In genomic region chr15:99257107-99257750, GRCh38 we compare ENCODE assay signal across 3 cellular contexts.
TF ChIP-seq lines count a peak whose summit lies in the region.

No MANE protein-coding gene starts in this region.

TF ChIP-seq in A549, 52 proteins besides CTCF, POLR2A, EP300 and RAD21:
- TF ChIP-seq ZNF302 (CRISPR knock-in tag; IDR thresholded peaks at IDR 0.05) (no peak), NFE2L2 (conservative IDR thresholded peaks at IDR 0.05; ENCODE audit: low read length) (0 out of 2 replicates have a peak, but pooled peaks have one; percentile 10), MAFK (IDR thresholded peaks at IDR 0.05; ENCODE audit: partially characterized antibody) (peak; percentile 76)

TF ChIP-seq in K562, 482 proteins besides CTCF, POLR2A, EP300 and RAD21 (continues in another document):
- no peak for TF ChIP-seq ZNF384 (IDR thresholded peaks at IDR 0.05; ENCODE audit: low read depth, low read length)
- no peak for TF ChIP-seq SP2 (IDR thresholded peaks at IDR 0.05; ENCODE audit: extremely low read depth, low read depth, low read length, poor library complexity, severe bottlenecking)
- no peak for TF ChIP-seq HBP1 (CRISPR knock-in tag; IDR thresholded peaks at IDR 0.05)
- TF ChIP-seq RBFOX2 (IDR thresholded peaks at IDR 0.05; ENCODE audit: low read depth, low read length): no peak
- no peak for TF ChIP-seq TCF7 (IDR thresholded peaks at IDR 0.05; ENCODE audit: borderline replicate concordance)
- TF ChIP-seq, protein P1, sequence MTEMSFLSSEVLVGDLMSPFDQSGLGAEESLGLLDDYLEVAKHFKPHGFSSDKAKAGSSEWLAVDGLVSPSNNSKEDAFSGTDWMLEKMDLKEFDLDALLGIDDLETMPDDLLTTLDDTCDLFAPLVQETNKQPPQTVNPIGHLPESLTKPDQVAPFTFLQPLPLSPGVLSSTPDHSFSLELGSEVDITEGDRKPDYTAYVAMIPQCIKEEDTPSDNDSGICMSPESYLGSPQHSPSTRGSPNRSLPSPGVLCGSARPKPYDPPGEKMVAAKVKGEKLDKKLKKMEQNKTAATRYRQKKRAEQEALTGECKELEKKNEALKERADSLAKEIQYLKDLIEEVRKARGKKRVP (CRISPR knock-in tag; IDR thresholded peaks at IDR 0.05): no peak
- TF ChIP-seq ZNF316 (IDR thresholded peaks at IDR 0.05): peak; percentile 57
- peak; percentile 41; the same call in 1 of the 2 replicates for TF ChIP-seq C11orf30 (IDR thresholded peaks at IDR 0.05; ENCODE audit: low read depth)
- TF ChIP-seq ZNF655 (CRISPR knock-in tag; IDR thresholded peaks at IDR 0.05): no peak
- TF ChIP-seq NFXL1 (CRISPR knock-in tag; IDR thresholded peaks at IDR 0.05): no peak
- no peak for TF ChIP-seq ZNF780A (CRISPR knock-in tag; IDR thresholded peaks at IDR 0.05)
- TF ChIP-seq, protein P2, sequence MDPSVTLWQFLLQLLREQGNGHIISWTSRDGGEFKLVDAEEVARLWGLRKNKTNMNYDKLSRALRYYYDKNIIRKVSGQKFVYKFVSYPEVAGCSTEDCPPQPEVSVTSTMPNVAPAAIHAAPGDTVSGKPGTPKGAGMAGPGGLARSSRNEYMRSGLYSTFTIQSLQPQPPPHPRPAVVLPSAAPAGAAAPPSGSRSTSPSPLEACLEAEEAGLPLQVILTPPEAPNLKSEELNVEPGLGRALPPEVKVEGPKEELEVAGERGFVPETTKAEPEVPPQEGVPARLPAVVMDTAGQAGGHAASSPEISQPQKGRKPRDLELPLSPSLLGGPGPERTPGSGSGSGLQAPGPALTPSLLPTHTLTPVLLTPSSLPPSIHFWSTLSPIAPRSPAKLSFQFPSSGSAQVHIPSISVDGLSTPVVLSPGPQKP (CRISPR knock-in tag; IDR thresholded peaks at IDR 0.05): no peak
- no peak for TF ChIP-seq ZNF217 (CRISPR knock-in tag; IDR thresholded peaks at IDR 0.05)
- TF ChIP-seq, protein P3, sequence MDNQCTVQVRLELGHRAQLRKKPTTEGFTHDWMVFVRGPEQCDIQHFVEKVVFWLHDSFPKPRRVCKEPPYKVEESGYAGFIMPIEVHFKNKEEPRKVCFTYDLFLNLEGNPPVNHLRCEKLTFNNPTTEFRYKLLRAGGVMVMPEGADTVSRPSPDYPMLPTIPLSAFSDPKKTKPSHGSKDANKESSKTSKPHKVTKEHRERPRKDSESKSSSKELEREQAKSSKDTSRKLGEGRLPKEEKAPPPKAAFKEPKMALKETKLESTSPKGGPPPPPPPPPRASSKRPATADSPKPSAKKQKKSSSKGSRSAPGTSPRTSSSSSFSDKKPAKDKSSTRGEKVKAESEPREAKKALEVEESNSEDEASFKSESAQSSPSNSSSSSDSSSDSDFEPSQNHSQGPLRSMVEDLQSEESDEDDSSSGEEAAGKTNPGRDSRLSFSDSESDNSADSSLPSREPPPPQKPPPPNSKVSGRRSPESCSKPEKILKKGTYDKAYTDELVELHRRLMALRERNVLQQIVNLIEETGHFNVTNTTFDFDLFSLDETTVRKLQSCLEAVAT (IDR thresholded peaks at IDR 0.05): no peak
- TF ChIP-seq, protein P4, sequence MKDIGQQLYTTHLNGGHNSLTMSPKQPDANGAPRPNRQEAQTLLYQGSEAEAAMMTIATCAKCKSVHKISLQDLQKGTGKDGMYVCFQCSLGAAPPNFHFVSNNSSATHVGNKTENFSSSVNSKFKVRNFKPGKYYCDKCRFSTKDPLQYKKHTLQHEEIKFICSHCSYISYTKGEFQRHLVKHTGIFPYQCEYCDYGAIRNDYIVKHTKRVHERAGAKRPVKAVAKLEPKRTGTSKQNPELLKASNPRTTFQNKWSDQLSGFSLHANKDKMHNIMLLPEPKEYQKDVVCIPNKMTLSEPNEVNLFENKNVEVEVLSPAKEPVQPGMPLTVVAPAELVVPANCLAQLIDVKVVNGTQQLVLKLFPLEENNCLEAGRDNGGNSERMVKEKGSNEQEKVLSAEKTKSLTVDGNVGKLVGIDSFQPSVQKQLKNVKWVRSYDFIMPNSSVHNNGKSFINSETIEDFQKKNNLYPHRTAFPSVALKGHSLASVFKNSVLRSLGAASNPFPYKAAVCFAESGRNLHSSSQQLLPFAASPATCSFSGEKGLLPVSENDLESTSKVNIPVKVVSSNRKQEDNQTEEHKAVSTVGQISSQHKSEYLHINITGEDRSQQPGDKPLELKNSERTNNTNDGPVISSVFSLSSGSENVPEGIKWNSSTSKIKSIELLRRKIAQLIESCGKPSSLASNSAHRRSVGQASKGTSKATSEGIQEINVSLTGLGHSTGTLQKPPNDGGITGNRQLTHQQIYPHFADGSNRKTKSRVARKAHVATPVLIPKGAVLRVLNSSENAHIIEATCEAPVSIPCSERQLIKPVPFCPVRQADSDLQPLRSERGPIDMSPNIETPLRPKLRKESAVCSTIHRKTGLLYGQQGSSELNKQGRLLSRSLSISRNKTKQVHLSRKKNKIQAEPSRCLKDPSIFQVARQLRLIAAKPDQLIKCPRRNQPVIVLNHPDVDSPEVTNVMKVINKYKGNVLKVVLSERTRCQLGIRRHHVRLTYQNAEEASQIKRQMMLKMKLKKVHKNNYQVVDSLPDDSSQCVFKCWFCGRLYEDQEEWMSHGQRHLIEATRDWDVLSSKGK (CRISPR knock-in tag; IDR thresholded peaks at IDR 0.05): no peak
- no peak for TF ChIP-seq DDX20 (tag; IDR thresholded peaks at IDR 0.05; ENCODE audit: low read depth)
- no peak for TF ChIP-seq MXD1 (CRISPR knock-in tag; IDR thresholded peaks at IDR 0.05; ENCODE audit: borderline replicate concordance, poor library complexity, severe bottlenecking)

TF ChIP-seq in HepG2, 621 proteins besides CTCF, POLR2A, EP300 and RAD21 (continues in another document):
- TF ChIP-seq POGZ (CRISPR knock-in tag; IDR thresholded peaks at IDR 0.05) (peak; percentile 39), MAFK (conservative IDR thresholded peaks at IDR 0.05 in 1 of 2, IDR thresholded peaks at IDR 0.05 in 1 of 2; ENCODE audit: low read length in 2 of 2) (peak; percentile 70 to 74), NCOR1 (IDR thresholded peaks at IDR 0.05; ENCODE audit: borderline replicate concordance, low read length) (peak; percentile 41; the same call in 1 of the 2 replicates), NR2F1 (CRISPR knock-in tag; IDR thresholded peaks at IDR 0.05) (0 out of 4 replicates have a peak, but pooled peaks of 1 of the 2 experiments have one; percentile 17), ZNF687 (CRISPR knock-in tag; IDR thresholded peaks at IDR 0.05) (peak; percentile 47), ZBTB25 (CRISPR knock-in tag; IDR thresholded peaks at IDR 0.05) (no peak), ZNF652 (CRISPR knock-in tag; IDR thresholded peaks at IDR 0.05; ENCODE audit: borderline replicate concordance, low read depth) (peak; percentile 52), ZMYM4 (CRISPR knock-in tag; IDR thresholded peaks at IDR 0.05) (peak; percentile 48; the same call in 1 of the 2 replicates), SALL1 (CRISPR knock-in tag; IDR thresholded peaks at IDR 0.05) (peak; percentile 55; the same call in 1 of the 2 replicates), PITX1 (CRISPR knock-in tag; IDR thresholded peaks at IDR 0.05) (no peak), NR2F6 (IDR thresholded peaks at IDR 0.05) (no peak), NR2F6 (CRISPR knock-in tag; IDR thresholded peaks at IDR 0.05) (0 out of 2 replicates have a peak, but pooled peaks have one; percentile 19), CREB1 (IDR thresholded peaks at IDR 0.05) (no peak), CREB1 (CRISPR knock-in tag; IDR thresholded peaks at IDR 0.05) (no peak), HNF4A (CRISPR knock-in tag; IDR thresholded peaks at IDR 0.05) (peak; percentile 56; the same call in 1 of the 2 replicates), ZNF552 (CRISPR knock-in tag; IDR thresholded peaks at IDR 0.05; ENCODE audit: borderline replicate concordance) (no peak), MZF1 (CRISPR knock-in tag; IDR thresholded peaks at IDR 0.05; ENCODE audit: borderline replicate concordance) (no peak), TGIF2 (CRISPR knock-in tag; IDR thresholded peaks at IDR 0.05) (no peak), TBX2 (CRISPR knock-in tag; IDR thresholded peaks at IDR 0.05; ENCODE audit: borderline replicate concordance) (0 out of 2 replicates have a peak, but pooled peaks have one; percentile 18), ZFX (CRISPR knock-in tag; IDR thresholded peaks at IDR 0.05; ENCODE audit: low read depth) (no peak), MAFF (IDR thresholded peaks at IDR 0.05; ENCODE audit: low read depth, low read length) (peak; percentile 56; the same call in 1 of the 2 replicates), SALL2 (CRISPR knock-in tag; IDR thresholded peaks at IDR 0.05) (no peak), NFE2L2 (IDR thresholded peaks at IDR 0.05; ENCODE audit: low read length) (peak; percentile 64; the same call in 1 of the 2 replicates), ZNF441 (CRISPR knock-in tag; IDR thresholded peaks at IDR 0.05; ENCODE audit: borderline replicate concordance) (no peak)
- TF ChIP-seq, protein P5, sequence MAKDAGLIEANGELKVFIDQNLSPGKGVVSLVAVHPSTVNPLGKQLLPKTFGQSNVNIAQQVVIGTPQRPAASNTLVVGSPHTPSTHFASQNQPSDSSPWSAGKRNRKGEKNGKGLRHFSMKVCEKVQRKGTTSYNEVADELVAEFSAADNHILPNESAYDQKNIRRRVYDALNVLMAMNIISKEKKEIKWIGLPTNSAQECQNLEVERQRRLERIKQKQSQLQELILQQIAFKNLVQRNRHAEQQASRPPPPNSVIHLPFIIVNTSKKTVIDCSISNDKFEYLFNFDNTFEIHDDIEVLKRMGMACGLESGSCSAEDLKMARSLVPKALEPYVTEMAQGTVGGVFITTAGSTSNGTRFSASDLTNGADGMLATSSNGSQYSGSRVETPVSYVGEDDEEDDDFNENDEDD (CRISPR knock-in tag; IDR thresholded peaks at IDR 0.05; ENCODE audit: borderline replicate concordance): no peak
- TF ChIP-seq, protein P6, sequence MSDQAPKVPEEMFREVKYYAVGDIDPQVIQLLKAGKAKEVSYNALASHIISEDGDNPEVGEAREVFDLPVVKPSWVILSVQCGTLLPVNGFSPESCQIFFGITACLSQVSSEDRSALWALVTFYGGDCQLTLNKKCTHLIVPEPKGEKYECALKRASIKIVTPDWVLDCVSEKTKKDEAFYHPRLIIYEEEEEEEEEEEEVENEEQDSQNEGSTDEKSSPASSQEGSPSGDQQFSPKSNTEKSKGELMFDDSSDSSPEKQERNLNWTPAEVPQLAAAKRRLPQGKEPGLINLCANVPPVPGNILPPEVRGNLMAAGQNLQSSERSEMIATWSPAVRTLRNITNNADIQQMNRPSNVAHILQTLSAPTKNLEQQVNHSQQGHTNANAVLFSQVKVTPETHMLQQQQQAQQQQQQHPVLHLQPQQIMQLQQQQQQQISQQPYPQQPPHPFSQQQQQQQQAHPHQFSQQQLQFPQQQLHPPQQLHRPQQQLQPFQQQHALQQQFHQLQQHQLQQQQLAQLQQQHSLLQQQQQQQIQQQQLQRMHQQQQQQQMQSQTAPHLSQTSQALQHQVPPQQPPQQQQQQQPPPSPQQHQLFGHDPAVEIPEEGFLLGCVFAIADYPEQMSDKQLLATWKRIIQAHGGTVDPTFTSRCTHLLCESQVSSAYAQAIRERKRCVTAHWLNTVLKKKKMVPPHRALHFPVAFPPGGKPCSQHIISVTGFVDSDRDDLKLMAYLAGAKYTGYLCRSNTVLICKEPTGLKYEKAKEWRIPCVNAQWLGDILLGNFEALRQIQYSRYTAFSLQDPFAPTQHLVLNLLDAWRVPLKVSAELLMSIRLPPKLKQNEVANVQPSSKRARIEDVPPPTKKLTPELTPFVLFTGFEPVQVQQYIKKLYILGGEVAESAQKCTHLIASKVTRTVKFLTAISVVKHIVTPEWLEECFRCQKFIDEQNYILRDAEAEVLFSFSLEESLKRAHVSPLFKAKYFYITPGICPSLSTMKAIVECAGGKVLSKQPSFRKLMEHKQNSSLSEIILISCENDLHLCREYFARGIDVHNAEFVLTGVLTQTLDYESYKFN (CRISPR knock-in tag; conservative IDR thresholded peaks at IDR 0.05): 0 out of 2 replicates have a peak, but pooled peaks have one; percentile 26
- TF ChIP-seq, protein P7, sequence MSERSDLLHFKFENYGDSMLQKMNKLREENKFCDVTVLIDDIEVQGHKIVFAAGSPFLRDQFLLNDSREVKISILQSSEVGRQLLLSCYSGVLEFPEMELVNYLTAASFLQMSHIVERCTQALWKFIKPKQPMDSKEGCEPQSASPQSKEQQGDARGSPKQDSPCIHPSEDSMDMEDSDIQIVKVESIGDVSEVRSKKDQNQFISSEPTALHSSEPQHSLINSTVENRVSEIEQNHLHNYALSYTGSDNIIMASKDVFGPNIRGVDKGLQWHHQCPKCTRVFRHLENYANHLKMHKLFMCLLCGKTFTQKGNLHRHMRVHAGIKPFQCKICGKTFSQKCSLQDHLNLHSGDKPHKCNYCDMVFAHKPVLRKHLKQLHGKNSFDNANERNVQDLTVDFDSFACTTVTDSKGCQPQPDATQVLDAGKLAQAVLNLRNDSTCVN (CRISPR knock-in tag; IDR thresholded peaks at IDR 0.05; ENCODE audit: borderline replicate concordance): no peak
